In the genomic region with DNA sequence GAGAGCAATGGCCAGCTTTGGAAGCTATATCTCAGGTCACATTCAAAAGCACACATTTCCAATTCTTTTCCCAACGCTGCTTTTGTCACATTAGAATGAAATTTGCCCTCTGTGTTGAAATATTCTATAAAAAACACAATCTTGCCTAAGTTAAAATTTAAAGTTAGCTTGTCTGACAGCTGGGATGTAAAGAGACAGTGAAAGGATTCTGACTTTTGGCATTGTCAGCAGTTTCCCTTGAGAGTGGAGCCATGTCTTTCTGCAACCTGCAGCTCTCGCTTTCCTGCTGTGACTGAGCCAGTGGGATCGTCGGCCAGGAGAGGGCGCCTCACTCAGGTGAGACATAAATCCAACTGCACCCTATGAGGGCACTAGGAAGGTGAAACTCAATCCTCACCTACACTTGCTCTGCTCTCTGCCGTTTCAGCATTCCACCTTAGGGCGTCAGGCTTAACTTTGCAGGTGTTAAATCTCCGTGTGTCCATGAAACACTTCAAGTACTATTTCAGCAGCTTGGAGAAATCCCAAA, we compare ENCODE assay signal across 8 cellular contexts.
DNase-seq lines count a peak whose midpoint lies in the region; ATAC-seq and TF ChIP-seq lines count a peak whose summit lies in the region.
"Not testable (repeated sequence)": the region's sequence is repeated elsewhere in the genome, so short reads cannot be mapped to it uniquely, and the experiment has no call there.

No MANE protein-coding gene starts in this region.

- H3K36me3 Mint-ChIP-seq in CD4-positive, alpha-beta memory T cell; activated T-cell treated with anti-CD3 and anti-CD28 coated beads, Interleukin-2, amount 50 U/mL, for 24 hours (ENCODE audit: low read depth); endodermal cell (ENCODE audit: low read depth); naive thymus-derived CD8-positive, alpha-beta T cell: not testable (repeated sequence)
- peaks cover 12% of the 10 kb centered on the region for H3K36me3 Mint-ChIP-seq in WTC11

- H3K4me3 Mint-ChIP-seq in CD4-positive, alpha-beta memory T cell; WTC11; activated T-cell treated with anti-CD3 and anti-CD28 coated beads, Interleukin-2, amount 50 U/mL, for 24 hours; endodermal cell; naive thymus-derived CD8-positive, alpha-beta T cell: not testable (repeated sequence)

- POLR2A ChIA-PET in CD4-positive, alpha-beta memory T cell (lab: Charles Lee; ENCODE audit: partially characterized antibody); WTC11 (lab: Charles Lee); naive thymus-derived CD8-positive, alpha-beta T cell (lab: Charles Lee): not testable (repeated sequence)

- not testable (repeated sequence) for H3K27me3 ChIP-seq in CD4-positive, alpha-beta memory T cell (ENCODE audit: insufficient read depth, low read length); NT2/D1 (ENCODE audit: insufficient read depth, insufficient read length); endodermal cell (ENCODE audit: control insufficient read depth, insufficient read depth, low read length, poor library complexity, severe bottlenecking)

- H3K27ac ChIP-seq in CD4-positive, alpha-beta memory T cell (ENCODE audit: low read depth, low read length); endodermal cell (ENCODE audit: low read depth, low read length): not testable (repeated sequence)

- not testable (repeated sequence) for H3K4me1 Mint-ChIP-seq in CD4-positive, alpha-beta memory T cell; WTC11; activated T-cell treated with anti-CD3 and anti-CD28 coated beads, Interleukin-2, amount 50 U/mL, for 24 hours (ENCODE audit: low read depth); endodermal cell; naive thymus-derived CD8-positive, alpha-beta T cell

- CTCF ChIA-PET in CD4-positive, alpha-beta memory T cell (lab: Charles Lee; ENCODE audit: partially characterized antibody); WTC11 (lab: Charles Lee): not testable (repeated sequence)

- intact Hi-C loops in CD4-positive, alpha-beta memory T cell (cut with micrococcal nuclease), result not testable (repeated sequence)

- H3K27me3 Mint-ChIP-seq in CD4-positive, alpha-beta memory T cell; WTC11 (ENCODE audit: low read depth); activated T-cell treated with anti-CD3 and anti-CD28 coated beads, Interleukin-2, amount 50 U/mL, for 24 hours; endodermal cell (ENCODE audit: insufficient read depth); naive thymus-derived CD8-positive, alpha-beta T cell: not testable (repeated sequence)

- TF ChIP-seq CTCF in WTC11 (IDR thresholded peaks at IDR 0.05), result not testable (repeated sequence)
- peak; percentile 22 for TF ChIP-seq CTCF in endodermal cell (conservative IDR thresholded peaks at IDR 0.05)

- H3K9ac ChIP-seq in NT2/D1 (ENCODE audit: insufficient read length, low read depth); endodermal cell (ENCODE audit: extremely low read depth, low read length, poor library complexity, severe bottlenecking): not testable (repeated sequence)

- ATAC-seq in WTC11; naive thymus-derived CD8-positive, alpha-beta T cell; stimulated activated naive CD8-positive, alpha-beta T cell treated with anti-CD3 and anti-CD28 coated beads, Interleukin-15, Interleukin-2, amounts not matched to agents 100 U/mL and 50 U/mL, for 24 hours: not testable (repeated sequence)

- not testable (repeated sequence) for H3K27ac Mint-ChIP-seq in CD4-positive, alpha-beta memory T cell; WTC11; activated T-cell treated with anti-CD3 and anti-CD28 coated beads, Interleukin-2, amount 50 U/mL, for 24 hours; endodermal cell; naive thymus-derived CD8-positive, alpha-beta T cell

- peak in 4 of 5 donors; percentile 7 to 22 (median 16) for DNase-seq in CD4-positive, alpha-beta memory T cell
- DNase-seq in HT1080 (ENCODE audit: low read depth) (peak; percentile 13), NT2/D1 (ENCODE audit: low read depth, low spot score) (peak; percentile 16), WTC11 (ENCODE audit: low spot score) (peak; percentile 10), endodermal cell (peak; percentile 52)
- peak; percentile 45 for DNase-seq in activated T-cell treated with anti-CD3 and anti-CD28 coated beads, Interleukin-2, amount 50 U/mL, for 24 hours
- peak in 7 of 10 donors; percentile 5 to 65 (median 16) for DNase-seq in naive thymus-derived CD8-positive, alpha-beta T cell
- peak; percentile 28 for DNase-seq in stimulated activated naive CD8-positive, alpha-beta T cell treated with anti-CD3 and anti-CD28 coated beads, Interleukin-15, Interleukin-2, amounts not matched to agents 100 U/mL and 50 U/mL, for 24 hours

- H3K4me1 ChIP-seq in CD4-positive, alpha-beta memory T cell (ENCODE audit: insufficient read depth, low read length); NT2/D1 (ENCODE audit: insufficient read depth, insufficient read length); endodermal cell (ENCODE audit: control insufficient read depth, insufficient read depth, low read length): not testable (repeated sequence)

- not testable (repeated sequence) for H3K36me3 ChIP-seq in CD4-positive, alpha-beta memory T cell (ENCODE audit: insufficient read depth, low read length); NT2/D1 (ENCODE audit: insufficient read depth, insufficient read length, low read length); endodermal cell (ENCODE audit: control insufficient read depth, insufficient read depth, low read length)

- WGBS in endodermal cell (ENCODE audit: insufficient coverage in 1 of 2, insufficient read length in 1 of 2), 2 experiments, result 64 to 86% methylated on average over 4 to 5 of the region's 8 CpGs

- H3K4me3 ChIP-seq in CD4-positive, alpha-beta memory T cell (ENCODE audit: low read length in 2 of 2); NT2/D1 (ENCODE audit: insufficient read length, low read depth); endodermal cell (ENCODE audit: low read length): not testable (repeated sequence)

- not testable (repeated sequence) for H3K9me3 ChIP-seq in CD4-positive, alpha-beta memory T cell (ENCODE audit: control insufficient read depth in 1 of 2, low read length in 2 of 2); NT2/D1 (ENCODE audit: insufficient read depth, low read length); endodermal cell (ENCODE audit: control insufficient read depth, low read length)

- H3K9me3 Mint-ChIP-seq in CD4-positive, alpha-beta memory T cell; activated T-cell treated with anti-CD3 and anti-CD28 coated beads, Interleukin-2, amount 50 U/mL, for 24 hours; naive thymus-derived CD8-positive, alpha-beta T cell: not testable (repeated sequence)
- H3K9me3 Mint-ChIP-seq in WTC11 (peaks cover 24% of the 10 kb centered on the region), endodermal cell (peaks cover 45% of the 10 kb centered on the region)
